In the genomic region with DNA sequence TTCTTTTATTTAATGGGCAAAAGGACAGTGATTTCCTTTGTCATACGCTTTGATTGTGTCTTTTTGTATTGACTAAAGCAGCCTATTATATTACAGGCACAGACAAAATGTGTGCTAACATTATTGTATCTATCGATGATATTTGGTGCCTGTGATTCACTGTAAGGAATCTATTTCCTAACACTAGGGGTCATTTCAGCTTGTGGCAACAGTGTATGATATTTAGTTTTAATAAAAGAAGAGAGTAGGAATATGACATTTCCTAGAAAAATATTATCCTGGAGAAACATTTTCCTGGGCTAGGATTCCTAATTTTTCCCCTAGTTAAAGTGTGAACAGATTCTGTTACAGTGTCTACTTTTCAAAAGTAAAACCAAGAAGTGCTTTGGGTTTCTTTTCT, we compare ENCODE assay signal across 17 cellular contexts. TPM values are rescaled to one million over a fixed set of nuclear protein-coding genes. Genes with fewer than 3 reads are reported as not detected.
DNase-seq lines count a peak whose midpoint lies in the region; ATAC-seq and TF ChIP-seq lines count a peak whose summit lies in the region.
"Had no signal": no experiment of that assay in that cellular context is flagged by ENCODE, and none has a peak within 500 bp of the region (broad histone marks: within the 10 kb centered on the region; RNA-seq: fewer than 3 reads in every experiment).

No MANE protein-coding gene starts in this region.

- H3K9me2 ChIP-seq in SK-N-SH (no peaks in the 10 kb centered on the region), HCT116 (ENCODE audit: insufficient read depth) (no peaks in the 10 kb centered on the region)

- in situ Hi-C loops in Panc1 (cut with HindIII; ENCODE audit: low pct_unique_long_range_greater_than_20kb, low sequenced_read_pairs): loop anchor here (25.0 kb wide), 1 partner anchor 412 kb away; no protein-coding TSS in a partner anchor

- H3K36me3 ChIP-seq in SK-N-SH (replicated peaks in 1 of 2; ENCODE audit: control insufficient read depth in 1 of 2, insufficient read depth in 2 of 2, low read length in 1 of 2) (no peaks in the 10 kb centered on the region), HCT116 (ENCODE audit: control insufficient read depth in 1 of 2, insufficient read depth in 2 of 2, low read length in 2 of 2) (no peaks in the 10 kb centered on the region), Panc1 (ENCODE audit: control insufficient read depth, insufficient read depth, low read length) (no peaks in the 10 kb centered on the region), Peyer's patch (no peaks in the 10 kb centered on the region)
- H3K36me3 ChIP-seq: BLaER1 treated with 17β-estradiol and CSF1 and Interleukin-3, amounts not matched to agents 10 nM and 100 nM had no signal

- H3K9me3 ChIP-seq in SK-N-SH: no peaks in the 10 kb centered on the region
- no peaks in the 10 kb centered on the region for H3K9me3 ChIP-seq in HCT116 (ENCODE audit: control insufficient read depth in 1 of 2, insufficient read depth in 1 of 2, low read depth in 1 of 2, low read length in 2 of 2)
- no peaks in the 10 kb centered on the region for H3K9me3 ChIP-seq in Panc1 (ENCODE audit: control insufficient read depth, insufficient read depth, low read depth, low read length)
- no peaks in the 10 kb centered on the region for H3K9me3 ChIP-seq in Peyer's patch
- H3K9me3 ChIP-seq: BLaER1 treated with 17β-estradiol and CSF1 and Interleukin-3, amounts not matched to agents 10 nM and 100 nM had no signal

- H3K4me1 ChIP-seq in SK-N-SH (ENCODE audit: control insufficient read depth in 1 of 2, insufficient read depth in 2 of 2, low read depth in 1 of 2, low read length in 1 of 2) (no peaks in the 10 kb centered on the region; a peak in 1 of 4 replicates), HCT116 (ENCODE audit: control insufficient read depth in 1 of 2, insufficient read depth in 2 of 2, low read length in 2 of 2) (no peaks in the 10 kb centered on the region), Panc1 (ENCODE audit: control insufficient read depth, insufficient read depth, low read length) (no peaks in the 10 kb centered on the region), Peyer's patch (no peaks in the 10 kb centered on the region)
- H3K4me1 ChIP-seq: BLaER1 treated with 17β-estradiol and CSF1 and Interleukin-3, amounts not matched to agents 10 nM and 100 nM had no signal

- TF ChIP-seq EP300 in SK-N-SH (IDR thresholded peaks at IDR 0.05; ENCODE audit: borderline replicate concordance in 1 of 2, low read depth in 1 of 2, low read length in 1 of 2): no peak

- H3K9me3 Mint-ChIP-seq in stimulated activated effector memory CD8-positive, alpha-beta T cell treated with anti-CD3 and anti-CD28 coated beads, Interleukin-12 subunit alpha, Interleukin-12 subunit beta, amount 100 ng/mL, for 72 hours: no peaks in the 10 kb centered on the region
- H3K9me3 Mint-ChIP-seq: H9, T-cell had no signal

- no peaks in the 10 kb centered on the region for H4K20me1 ChIP-seq in SK-N-SH (ENCODE audit: insufficient read depth)
- H4K20me1 ChIP-seq in HCT116 (ENCODE audit: insufficient read depth): no peaks in the 10 kb centered on the region
- H4K20me1 ChIP-seq: BLaER1 treated with 17β-estradiol and CSF1 and Interleukin-3, amounts not matched to agents 10 nM and 100 nM had no signal

- no peaks in the 10 kb centered on the region for H3K79me2 ChIP-seq in SK-N-SH (ENCODE audit: insufficient read depth)
- H3K79me2 ChIP-seq in HCT116 (ENCODE audit: insufficient read depth, low read length): no peaks in the 10 kb centered on the region

- CTCF ChIA-PET in SK-N-SH (lab: Yijun Ruan, JAX) (interaction anchor here (1.1 to 4.3 kb wide), 6 partner anchors 17 to 432 kb away, joined by 3 to 37 read pairs (median 4); no protein-coding TSS in a partner anchor), HCT116 (lab: Charles Lee) (interaction anchor here (1.7 to 4.1 kb wide), 2 partner anchors 8 to 427 kb away, joined by 13 to 25 read pairs; no protein-coding TSS in a partner anchor), Panc1 (lab: Charles Lee) (no interaction called here)

- no peaks in the 10 kb centered on the region for H3K36me3 Mint-ChIP-seq in stimulated activated effector memory CD8-positive, alpha-beta T cell treated with anti-CD3 and anti-CD28 coated beads, Interleukin-12 subunit alpha, Interleukin-12 subunit beta, amount 100 ng/mL, for 72 hours
- H3K36me3 Mint-ChIP-seq: T-cell had no signal

- H3K4me3 ChIP-seq in SK-N-SH (ENCODE audit: low read depth in 2 of 2, low read length in 1 of 2): no peak overlapping the region
- H3K4me3 ChIP-seq in HCT116 (replicated peaks in 1 of 2; ENCODE audit: low read depth in 1 of 2, low read length in 2 of 2): no peak overlapping the region
- H3K4me3 ChIP-seq in Panc1 (ENCODE audit: low read depth in 2 of 2, low read length in 2 of 2): no peak overlapping the region
- H3K4me3 ChIP-seq in Peyer's patch: no peak overlapping the region
- H3K4me3 ChIP-seq: BLaER1 treated with 17β-estradiol and CSF1 and Interleukin-3, amounts not matched to agents 10 nM and 100 nM had no signal

- intact Hi-C loops in HCT116 (cut with micrococcal nuclease) (no loop called here), Panc1 (cut with micrococcal nuclease; ENCODE audit: unreplicated experiment) (loop anchor here (10.0 kb wide), 1 partner anchor 319 kb away; no protein-coding TSS in a partner anchor)

- no peak overlapping the region for H3K27ac ChIP-seq in SK-N-SH (ENCODE audit: low read depth in 2 of 2, low read length in 1 of 2)
- no peak overlapping the region for H3K27ac ChIP-seq in HCT116 (ENCODE audit: low read depth, low read length)
- H3K27ac ChIP-seq in Panc1 (ENCODE audit: low read length): no peak overlapping the region
- no peak overlapping the region for H3K27ac ChIP-seq in Peyer's patch
- H3K27ac ChIP-seq: BLaER1 treated with 17β-estradiol and CSF1 and Interleukin-3, amounts not matched to agents 10 nM and 100 nM had no signal

- ATAC-seq in SK-N-SH treated with all-trans-retinoic acid at 6 μM for 48 hours (no peak), HCT116 (no peak), Panc1 (no peak), GM19455 (IDR thresholded peaks at IDR 0.05; ENCODE audit: unreplicated experiment) (no peak), HG03095 (IDR thresholded peaks at IDR 0.05; ENCODE audit: unreplicated experiment) (no peak)
- no peak for ATAC-seq in stimulated activated effector memory CD8-positive, alpha-beta T cell treated with anti-CD3 and anti-CD28 coated beads, Interleukin-12 subunit alpha, Interleukin-12 subunit beta, amount 100 ng/mL, for 72 hours
- ATAC-seq: Right ventricle myocardium inferior, T-cell had no signal

- DNase-seq in SK-N-SH: no peak
- DNase-seq in HCT116 (ENCODE audit: low read depth, low spot score): no peak
- no peak for DNase-seq in Panc1 (ENCODE audit: low read depth, low spot score)
- DNase-seq in stimulated activated effector memory CD8-positive, alpha-beta T cell treated with anti-CD3 and anti-CD28 coated beads, Interleukin-12 subunit alpha, Interleukin-12 subunit beta, amount 100 ng/mL, for 72 hours (ENCODE audit: low spot score in 2 of 2): no peak
- DNase-seq in Peyer's patch: no peak
- DNase-seq: H9; NCI-H146; NCI-H2081; NCI-H2227 treated with DMSO at 0.1 percent for 48 hours; NK-92 treated with Interleukin-12 subunit alpha and Interleukin-12 subunit beta, amount 100 ng/mL, for 24 hours; T-cell; T-helper 9 cell had no signal

- H2AFZ ChIP-seq in SK-N-SH (ENCODE audit: low read depth) (no peak overlapping the region), HCT116 (ENCODE audit: low read depth, low read length, poor library complexity, severe bottlenecking) (no peak overlapping the region)

- no peak overlapping the region for H3K4me3 Mint-ChIP-seq in stimulated activated effector memory CD8-positive, alpha-beta T cell treated with anti-CD3 and anti-CD28 coated beads, Interleukin-12 subunit alpha, Interleukin-12 subunit beta, amount 100 ng/mL, for 72 hours
- H3K4me3 Mint-ChIP-seq: H9, T-cell had no signal

- TF ChIP-seq POLR2A in HCT116 (IDR thresholded peaks at IDR 0.05; ENCODE audit: borderline replicate concordance, extremely low read depth, insufficient read depth, insufficient read length) (no peak), Peyer's patch (IDR thresholded peaks at IDR 0.05) (no peak)

- H3K27me3 ChIP-seq in SK-N-SH (ENCODE audit: insufficient read depth) (0 out of 2 replicates have a peak, but pooled peaks cover 5% of the 10 kb centered on the region), HCT116 (ENCODE audit: insufficient read depth, low read length) (peaks cover 52% of the 10 kb centered on the region), Panc1 (ENCODE audit: control insufficient read depth, insufficient read depth, low read length) (peaks cover 7% of the 10 kb centered on the region), Peyer's patch (no peaks in the 10 kb centered on the region)
- H3K27me3 ChIP-seq: BLaER1 treated with 17β-estradiol and CSF1 and Interleukin-3, amounts not matched to agents 10 nM and 100 nM had no signal

- BruUV-seq in HCT116 (replicated peaks; lab: Mats Ljungman, UMichigan) (no TSS peak), Panc1 (replicated peaks; lab: Mats Ljungman, UMichigan) (no TSS peak)

- H3K27ac Mint-ChIP-seq in stimulated activated effector memory CD8-positive, alpha-beta T cell treated with anti-CD3 and anti-CD28 coated beads, Interleukin-12 subunit alpha, Interleukin-12 subunit beta, amount 100 ng/mL, for 72 hours: no peak overlapping the region
- H3K27ac Mint-ChIP-seq: H9, T-cell had no signal

- H3K9ac ChIP-seq in SK-N-SH: no peak overlapping the region
- no peak overlapping the region for H3K9ac ChIP-seq in HCT116 (ENCODE audit: low read length)
- H3K9ac ChIP-seq: BLaER1 treated with 17β-estradiol and CSF1 and Interleukin-3, amounts not matched to agents 10 nM and 100 nM had no signal

- no peaks in the 10 kb centered on the region for H3F3A ChIP-seq in SK-N-SH (replicated peaks; ENCODE audit: insufficient read depth)

- WGBS in SK-N-SH (ENCODE audit: low lambda C conversion rate): 83% methylated on average over 2 of the region's 2 CpGs

- H3K4me1 Mint-ChIP-seq in stimulated activated effector memory CD8-positive, alpha-beta T cell treated with anti-CD3 and anti-CD28 coated beads, Interleukin-12 subunit alpha, Interleukin-12 subunit beta, amount 100 ng/mL, for 72 hours: no peaks in the 10 kb centered on the region
- H3K4me1 Mint-ChIP-seq: T-cell had no signal

- TF ChIP-seq CTCF in SK-N-SH (IDR thresholded peaks at IDR 0.05): peak; percentile 17; the same call in 1 of the 2 replicates
- peak in 1 of 3 experiments; percentile 7; a peak in 1 of 6 replicates for TF ChIP-seq CTCF in HCT116 (IDR thresholded peaks at IDR 0.05 in 2 of 3, conservative IDR thresholded peaks at IDR 0.05 in 1 of 3; ENCODE audit: borderline replicate concordance in 1 of 3, insufficient read depth in 1 of 3, low read depth in 2 of 3, low read length in 2 of 3)
- peak; percentile 0; the same call in 1 of the 2 replicates for TF ChIP-seq CTCF in Panc1 (IDR thresholded peaks at IDR 0.05)
- TF ChIP-seq CTCF in Peyer's patch (IDR thresholded peaks at IDR 0.05): no peak

- H3K4me2 ChIP-seq in SK-N-SH (no peak overlapping the region), HCT116 (ENCODE audit: low read length) (no peak overlapping the region)
- H3K4me2 ChIP-seq: BLaER1 treated with 17β-estradiol and CSF1 and Interleukin-3, amounts not matched to agents 10 nM and 100 nM had no signal

- RAD21 ChIA-PET in HCT116 (lab: Charles Lee; ENCODE audit: low non-redundant PET in 1 of 2, low total read pairs in 2 of 2, uncharacterized antibody in 2 of 2, unreplicated experiment in 2 of 2): no interaction called here

- TF ChIP-seq RAD21 in SK-N-SH (IDR thresholded peaks at IDR 0.05; ENCODE audit: low read length) (no peak), HCT116 (IDR thresholded peaks at IDR 0.05; ENCODE audit: low read depth) (0 out of 2 replicates have a peak, but pooled peaks have one; percentile 10)

- POLR2A ChIA-PET in SK-N-SH (lab: Yijun Ruan, JAX): no interaction called here
- POLR2A ChIA-PET in HCT116 (lab: Charles Lee): no interaction called here
- POLR2A ChIA-PET in Panc1 (lab: Charles Lee): no interaction called here

RNA-seq across cellular contexts. Expression of a gene that starts 42.8 kb away (rescaled TPM):
- polyA plus RNA-seq in SK-N-SH (2012; rRNA removed): 9.2 and 12.0 TPM in 2 replicates
- polyA plus RNA-seq in SK-N-SH (2012; cell fraction: cytosol; rRNA removed): 15.3 and 18.9 TPM in 2 replicates
- polyA plus RNA-seq in SK-N-SH (2012; cell fraction: nucleus; rRNA removed): 5.6 and 10.0 TPM in 2 replicates
- 31.8 TPM for total RNA-seq in HCT116 (2021; ENCODE audit: unreplicated experiment)
- polyA plus RNA-seq in HCT116 (2012): 13.9 and 14.1 TPM in 2 replicates
- 20.0 TPM for total RNA-seq in Panc1 (2021; ENCODE audit: unreplicated experiment)
- polyA plus RNA-seq in Panc1 (2012; ENCODE audit: insufficient read length): 10.2 TPM
- total RNA-seq in Peyer's patch: 10 to 100 TPM in 1 of 4 donors, 1 to 10 TPM in 3; 2.7 to 12.4 (median 4.9) TPM

RNA-seq across cellular contexts. Expression of a gene that starts 42.9 kb away (rescaled TPM):
- polyA plus RNA-seq in SK-N-SH (2012; rRNA removed): 57.2 and 81.9 TPM in 2 replicates
- 76.0 and 85.5 TPM in 2 replicates for polyA plus RNA-seq in SK-N-SH (2012; cell fraction: cytosol; rRNA removed)
- 23.1 and 68.0 TPM in 2 replicates for polyA plus RNA-seq in SK-N-SH (2012; cell fraction: nucleus; rRNA removed)
- 28.2 TPM for total RNA-seq in HCT116 (2021; ENCODE audit: unreplicated experiment)
- polyA plus RNA-seq in HCT116 (2012): 11.6 and 16.1 TPM in 2 replicates
- total RNA-seq in Panc1 (2021; ENCODE audit: unreplicated experiment): 32.7 TPM
- 16.9 TPM for polyA plus RNA-seq in Panc1 (2012; ENCODE audit: insufficient read length)
- total RNA-seq in Peyer's patch: 10 to 100 TPM; 28.9 to 86.5 (median 47.3) TPM

Comparison
In these comparisons a context has a peak if more than half of its experiments do, and no peak if none do; other contexts are left out.
1. CTCF ChIP-seq: peak in SK-N-SH (single experiment) and Panc1 (single experiment); none in Peyer's patch (0 of 6).